ENCODE assay signal across 8 cellular contexts in the genomic region with DNA sequence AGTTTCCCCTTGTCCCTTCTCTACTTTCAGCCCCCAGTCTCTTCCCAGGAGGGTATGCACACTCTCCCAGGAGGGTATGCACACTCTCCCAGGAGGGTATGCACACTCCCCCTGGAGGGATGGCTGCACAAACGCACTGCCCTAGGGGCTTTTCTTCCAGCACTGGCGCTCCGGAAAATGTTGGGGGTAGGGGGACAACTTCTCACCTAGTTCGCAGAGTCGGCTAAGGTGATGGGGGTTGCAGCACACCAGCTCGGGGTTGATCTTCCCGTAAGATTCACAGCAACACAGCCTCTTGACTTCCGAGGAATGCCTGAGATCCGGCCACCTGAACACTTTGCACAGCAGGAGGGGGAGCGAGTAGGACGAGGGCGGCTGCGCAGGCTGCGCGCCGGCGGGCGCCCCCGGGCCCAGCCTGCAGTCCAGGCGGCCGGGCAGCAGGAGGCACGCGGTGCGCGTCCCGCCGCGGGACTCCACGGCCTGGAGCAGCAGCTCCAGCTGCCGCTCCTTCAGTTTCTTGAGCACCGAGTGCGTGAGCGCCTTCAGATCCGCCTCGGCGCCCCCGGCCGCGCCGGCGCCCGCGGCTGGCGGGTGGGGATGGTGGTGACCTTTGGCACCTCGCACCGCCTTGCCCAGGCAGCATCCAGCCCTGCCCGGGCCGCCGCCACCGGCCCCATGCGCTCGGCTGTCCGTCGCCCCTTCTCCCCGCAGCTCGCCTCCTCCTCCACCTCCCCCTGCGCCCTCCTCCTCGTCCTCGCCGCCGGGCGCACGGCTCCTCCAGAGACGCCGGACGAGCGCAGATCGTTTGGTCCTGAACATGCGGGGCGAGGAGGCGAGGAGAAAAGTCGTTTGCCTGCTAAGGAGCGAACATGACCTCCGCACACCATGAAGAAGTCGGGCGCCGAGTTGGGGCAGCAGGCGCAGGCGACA. TPM values are rescaled to one million over a fixed set of nuclear protein-coding genes. Genes with fewer than 3 reads are reported as not detected.
DNase-seq lines count a peak whose midpoint lies in the region; ATAC-seq, FAIRE-seq and TF ChIP-seq lines count a peak whose summit lies in the region.

No MANE protein-coding gene starts in this region.

- TF ChIP-seq RAD21 in A549 (conservative IDR thresholded peaks at IDR 0.05 in 1 of 2, IDR thresholded peaks at IDR 0.05 in 1 of 2), result no peak

- TF ChIP-seq POLR2A in A549 (IDR thresholded peaks at IDR 0.05; ENCODE audit: low read length), result no peak

- H3K27ac Mint-ChIP-seq in immature natural killer cell, result peak overlapping the region; percentile 92 to 99 (median 98)

- H3K36me3 Mint-ChIP-seq in immature natural killer cell, result peaks cover 17 to 36% (median 20%) of the 10 kb centered on the region in 3 donors

- H3K4me3 Mint-ChIP-seq in immature natural killer cell, result peak overlapping the region; percentile 97 to 99 (median 99)

- no peak for TF ChIP-seq CTCF in A549 (IDR thresholded peaks at IDR 0.05)
- TF ChIP-seq CTCF in GM10266 (IDR thresholded peaks at IDR 0.05; ENCODE audit: control insufficient read depth, insufficient read depth, low read depth, missing control alignments), result peak; percentile 33
- peak; percentile 21 for TF ChIP-seq CTCF in astrocyte of the cerebellum (IDR thresholded peaks at IDR 0.05; ENCODE audit: low read depth, low read length, missing control alignments)

- CTCF ChIA-PET in A549 (lab: Yijun Ruan, JAX), result interaction anchor here (1.3 to 1.4 kb wide), 2 partner anchors 19 to 229 kb away, joined by 3 to 4 read pairs; no protein-coding TSS in a partner anchor

- TF ChIP-seq EP300 in A549 (IDR thresholded peaks at IDR 0.05), result no peak

- WGBS in A549 (ENCODE audit: missing lambda C conversion rate), result 5% methylated on average over 4 of the region's 79 CpGs

- H3K4me1 Mint-ChIP-seq in immature natural killer cell, result peaks cover 36 to 38% of the 10 kb centered on the region in 2 donors

- in situ Hi-C loops in astrocyte of the cerebellum (cut with HindIII; ENCODE audit: low sequenced_read_pairs), result no loop called here

- peak overlapping the region; percentile 80 for H3K4me3 ChIP-seq in A549
- peak overlapping the region; percentile 90 for H3K4me3 ChIP-seq in astrocyte of the cerebellum (ENCODE audit: low read depth, low read length)

- H3K27me3 Mint-ChIP-seq in immature natural killer cell (ENCODE audit: low read depth in 3 of 3), result peaks cover 39 to 49% (median 47%) of the 10 kb centered on the region in 3 donors

- peaks cover 30% of the 10 kb centered on the region for H3K4me1 ChIP-seq in A549

- FAIRE-seq in A549 (lab: Jason Lieb, UNC), result no peak

- H3K9me3 Mint-ChIP-seq in immature natural killer cell, result no peaks in the 10 kb centered on the region

- POLR2A ChIA-PET in A549 (lab: Yijun Ruan, JAX), result no interaction called here

- ATAC-seq in A549 (peak; percentile 13 to 37; a peak in 4 of 6 replicates), HG03520 (IDR thresholded peaks at IDR 0.05; ENCODE audit: unreplicated experiment) (no peak), GM21423 (IDR thresholded peaks at IDR 0.05; ENCODE audit: unreplicated experiment) (no peak)

- peak overlapping the region; percentile 92 to 99 for H3K27ac ChIP-seq in A549

- H3K4me2 ChIP-seq in A549, result peak overlapping the region; percentile 97

- DNase-seq in A549 (ENCODE audit: low read depth in 1 of 2, low spot score in 1 of 2) (peak in 1 of 2 experiments; percentile 62), GM10266 (ENCODE audit: extremely low spot score) (peak; percentile 67), NCI-H748 treated with DMSO at 0.1 percent for 48 hours (lab: John Stamatoyannopoulos, UW) (peak; percentile 31), astrocyte of the cerebellum (ENCODE audit: low read depth) (no peak), immature natural killer cell (peak in 2 of 3 donors; percentile 40 to 45)
- peak; percentile 51 for DNase-seq in stimulated activated CD4-positive, alpha-beta T cell treated with anti-CD3 and anti-CD28 coated beads, Interleukin-15, amount 100 ng/mL, for 24 hours

- no peaks in the 10 kb centered on the region for H3K9me3 ChIP-seq in A549

TF ChIP-seq in A549, 52 proteins besides CTCF, POLR2A, EP300 and RAD21:
- no peak for TF ChIP-seq KDM1A (IDR thresholded peaks at IDR 0.05; ENCODE audit: low read depth)
- peak in 1 of 2 experiments; percentile 20; a peak in 3 of 5 replicates for TF ChIP-seq JUN (IDR thresholded peaks at IDR 0.05)
- no peak for TF ChIP-seq CBX8 (IDR thresholded peaks at IDR 0.05)
- 0 out of 2 replicates have a peak, but pooled peaks have one; percentile 30 for TF ChIP-seq RNF2 (IDR thresholded peaks at IDR 0.05; ENCODE audit: borderline replicate concordance, low read depth)

RNA-seq across cellular contexts. Expression of a gene that starts 0.9 kb away (rescaled TPM):
- polyA plus RNA-seq in A549 (2011; rRNA removed), result 18.9 and 19.9 TPM in 2 replicates
- polyA plus RNA-seq in A549 (2012; cell fraction: cytosol; rRNA removed), result 38.2 and 48.5 TPM in 2 replicates
- 76.0 and 84.4 TPM in 2 replicates for polyA plus RNA-seq in A549 (2012; cell fraction: nucleus; rRNA removed)
- 26.9 to 29.1 TPM (median 29.0 TPM) in 3 replicates for polyA plus RNA-seq in A549 (2017; fragmentation: RNase III; extraction: RNeasy Plus Mini Kit Qiagen cat#74134 plus additional on column Dnase treatment)
- polyA minus RNA-seq in A549 (2011; rRNA and poly(A)+ RNA removed), result 51.4 and 52.2 TPM in 2 replicates
- polyA plus RNA-seq in immature natural killer cell, result 10 to 100 TPM; 10.1 to 17.4 (median 12.3) TPM

Comparison
In these comparisons a context has a peak if more than half of its experiments do, and no peak if none do; other contexts are left out.
1. ATAC-seq: peak in A549 (2 of 2); none in HG03520 (single experiment) and GM21423 (single experiment).